Comparison of ENCODE assay signal across 1 cellular context in genomic region chr6:125233216-125233615, GRCh38.
TF ChIP-seq lines count a peak whose summit lies in the region.

No MANE protein-coding gene starts in this region.

TF ChIP-seq in IMR-90, 13 proteins besides CTCF, POLR2A, EP300 and RAD21 (continued from another document):
- TF ChIP-seq NFE2L2 (IDR thresholded peaks at IDR 0.05; ENCODE audit: low read depth, low read length) (no peak), MAFK (IDR thresholded peaks at IDR 0.05; ENCODE audit: low read depth, low read length) (no peak), FOS (IDR thresholded peaks at IDR 0.05; ENCODE audit: low read depth, low read length) (no peak), MXI1 (IDR thresholded peaks at IDR 0.05; ENCODE audit: borderline replicate concordance, low read depth, low read length) (no peak), RCOR1 (IDR thresholded peaks at IDR 0.05; ENCODE audit: insufficient replicate concordance, low read length) (no peak), BHLHE40 (IDR thresholded peaks at IDR 0.05; ENCODE audit: low read depth, low read length) (no peak), CHD1 (IDR thresholded peaks at IDR 0.05; ENCODE audit: low read depth, low read length) (no peak)
